In the genomic region with DNA sequence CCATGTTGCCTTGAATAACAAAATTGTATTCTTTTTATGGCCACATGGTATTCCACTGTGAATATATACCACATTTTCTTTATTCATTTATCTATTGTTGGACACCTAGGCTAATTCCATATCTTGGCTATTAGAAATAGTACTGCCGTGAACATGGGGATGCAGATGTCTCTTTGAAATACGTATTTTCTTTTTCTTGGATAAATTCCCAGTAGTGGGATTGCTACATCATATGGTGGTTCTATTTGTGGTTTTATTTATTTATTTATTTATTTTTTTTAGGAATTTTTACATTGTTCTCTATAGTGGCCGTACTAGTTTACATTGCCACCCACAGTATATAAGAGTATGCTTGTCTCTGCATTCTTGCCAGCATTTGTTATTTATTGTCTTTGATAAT, we compare ENCODE assay signal across 16 cellular contexts.
DNase-seq lines count a peak whose midpoint lies in the region; ATAC-seq and TF ChIP-seq lines count a peak whose summit lies in the region.
"Had no signal": no experiment of that assay in that cellular context is flagged by ENCODE, and none has a peak within 500 bp of the region (broad histone marks: within the 10 kb centered on the region; RNA-seq: fewer than 3 reads in every experiment).

No MANE protein-coding gene starts in this region.

- H3K36me3 Mint-ChIP-seq in natural killer cell treated with Interleukin-12 subunit alpha and Interleukin-12 subunit beta and Interleukin-15 and Interleukin-18, amount 100 ng/mL, for 72 hours = peaks cover 9% of the 10 kb centered on the region
- H3K36me3 Mint-ChIP-seq: IgD-negative memory B cell had no signal

- H3K4me3 Mint-ChIP-seq in natural killer cell treated with Interleukin-12 subunit alpha and Interleukin-12 subunit beta and Interleukin-15 and Interleukin-18, amount 100 ng/mL, for 72 hours = no peak overlapping the region
- H3K4me3 Mint-ChIP-seq: CD4-positive, alpha-beta T cell; HFFc6; IgD-negative memory B cell had no signal

- H3K9me3 Mint-ChIP-seq in natural killer cell treated with Interleukin-12 subunit alpha and Interleukin-12 subunit beta and Interleukin-15 and Interleukin-18, amount 100 ng/mL, for 72 hours = peaks cover 28% of the 10 kb centered on the region

- H3K4me1 Mint-ChIP-seq in natural killer cell treated with Interleukin-12 subunit alpha and Interleukin-12 subunit beta and Interleukin-15 and Interleukin-18, amount 100 ng/mL, for 72 hours (ENCODE audit: low read depth in 2 of 2) = no peaks in the 10 kb centered on the region
- H3K4me1 Mint-ChIP-seq: IgD-negative memory B cell had no signal

- no peak overlapping the region for H3K4me3 ChIP-seq in choroid plexus epithelial cell (ENCODE audit: low read depth, low read length)
- H3K4me3 ChIP-seq: BLaER1 treated with 17β-estradiol and CSF1 and Interleukin-3, amounts not matched to agents 10 nM and 100 nM; HAP-1 had no signal

- TF ChIP-seq CTCF in choroid plexus epithelial cell (conservative IDR thresholded peaks at IDR 0.05; ENCODE audit: low read depth, low read length) = no peak

- no peak for ATAC-seq in GM18511 (IDR thresholded peaks at IDR 0.05; ENCODE audit: unreplicated experiment)
- ATAC-seq in natural killer cell treated with Interleukin-12 subunit alpha and Interleukin-12 subunit beta and Interleukin-15 and Interleukin-18, amount 100 ng/mL, for 72 hours = no peak

- H3K27me3 Mint-ChIP-seq in natural killer cell treated with Interleukin-12 subunit alpha and Interleukin-12 subunit beta and Interleukin-15 and Interleukin-18, amount 100 ng/mL, for 72 hours = no peaks in the 10 kb centered on the region
- H3K27me3 Mint-ChIP-seq: CD4-positive, alpha-beta T cell; IgD-negative memory B cell had no signal

- no peak overlapping the region for H3K27ac Mint-ChIP-seq in natural killer cell treated with Interleukin-12 subunit alpha and Interleukin-12 subunit beta and Interleukin-15 and Interleukin-18, amount 100 ng/mL, for 72 hours
- H3K27ac Mint-ChIP-seq: CD4-positive, alpha-beta T cell; HFFc6; IgD-negative memory B cell had no signal

- peak; percentile 20 for DNase-seq in LHCN-M2 (ENCODE audit: low read depth)
- peak; percentile 4 for DNase-seq in astrocyte of the hippocampus (ENCODE audit: low read depth, low spot score)
- DNase-seq in choroid plexus epithelial cell (ENCODE audit: low read depth) = peak; percentile 89
- peak; percentile 29 for DNase-seq in fibroblast of the conjunctiva (ENCODE audit: low read depth)
- no peak for DNase-seq in HCEC 1CT
- DNase-seq in natural killer cell treated with Interleukin-12 subunit alpha and Interleukin-12 subunit beta and Interleukin-15 and Interleukin-18, amount 100 ng/mL, for 72 hours (ENCODE audit: low spot score) = no peak
- no peak for DNase-seq in EL
- DNase-seq: ACHN; Calu3; CD4-positive, alpha-beta T cell; DMS 273 treated with DMSO at 0.1 percent for 48 hours; HFFc6 had no signal

Comparison
In these comparisons a context has a peak if more than half of its experiments do, and no peak if none do; other contexts are left out.
1. DNase-seq: peak in LHCN-M2 (single experiment), astrocyte of the hippocampus (single experiment), choroid plexus epithelial cell (single experiment) and fibroblast of the conjunctiva (single experiment); none in HCEC 1CT (single experiment), natural killer cell treated with Interleukin-12 subunit alpha and Interleukin-12 subunit beta and Interleukin-15 and Interleukin-18, amount 100 ng/mL, for 72 hours (single experiment) and EL (single experiment).